29 cellular contexts compared by ENCODE assay signal in genomic region chrX:96447161-96447560, GRCh38.
"Had no signal": no experiment of that assay in that cellular context is flagged by ENCODE, and none has a peak within 500 bp of the region (broad histone marks: within the 10 kb centered on the region; RNA-seq: fewer than 3 reads in every experiment).

No MANE protein-coding gene starts in this region.

- H3K4me1 ChIP-seq: adrenal gland had no signal

- H3K36me3 ChIP-seq: adrenal gland had no signal

- H3K4me3 ChIP-seq: adrenal gland, K562 had no signal

- H3K27ac ChIP-seq: adrenal gland, VCaP had no signal

- ATAC-seq: activated naive CD4-positive, alpha-beta T cell treated with anti-CD3 and anti-CD28 coated beads, Interleukin-2, amount 50 U/mL, for 72 hours; activated T-cell treated with anti-CD3 and anti-CD28 coated beads, Interleukin-2, amount 50 U/mL, for 4 hours; K562 had no signal

- DNase-seq: activated B cell treated with CpG ODN at 0.5 μM for 24 hours; activated CD4-positive, alpha-beta memory T cell treated with anti-CD3 and anti-CD28 coated beads for 36 hours; activated CD4-positive, alpha-beta T cell treated with anti-CD3 and anti-CD28 coated beads for 4 hours; activated CD4-positive, alpha-beta T cell treated with anti-CD3 and anti-CD28 coated beads, Interleukin-2, amount 50 U/mL, for 1 hour; activated CD4-positive, CD25-positive, alpha-beta regulatory T cell treated with anti-CD3 and anti-CD28 coated beads, Interleukin-2, amount 50 U/mL, for 72 hours; activated CD8-positive, alpha-beta memory T cell treated with anti-CD3 and anti-CD28 coated beads, Interleukin-2, amount 50 U/mL, for 4 hours; activated gamma-delta T cell treated with Interleukin-2 at 50 U/mL for 16 hours; activated naive CD4-positive, alpha-beta T cell treated with anti-CD3 and anti-CD28 coated beads for 36 hours; activated T-cell treated with anti-CD3 and anti-CD28 coated beads for 4 hours; activated T-cell treated with anti-CD3 and anti-CD28 coated beads, Interleukin-2, amount 50 U/mL, for 4 hours; adrenal gland; IMR-90; NCI-H1048; NCI-H1105 treated with DMSO at 0.1 percent for 48 hours; NCI-H1436; NCI-H1694; NCI-H1930; NCI-H2081 treated with DMSO at 0.1 percent for 48 hours; NCI-H345; NCI-H524 treated with DMSO at 0.1 percent for 48 hours; NK-92 treated with Interleukin-12 subunit alpha and Interleukin-12 subunit beta, amount 100 ng/mL, for 24 hours; SHP77; SW 1271; T-helper 1 cell; T-helper 2 cell; T-helper 9 cell had no signal

- H3K9me3 ChIP-seq: adrenal gland had no signal
